Comparison of ENCODE assay signal across 8 cellular contexts in genomic region chr6:158718431-158719126, GRCh38.
A peak's percentile ranks its signal among the peaks of the same experiment; 100 is the strongest.
DNase-seq lines count a peak whose midpoint lies in the region; ATAC-seq and TF ChIP-seq lines count a peak whose summit lies in the region.

No MANE protein-coding gene starts in this region.

- peak; percentile 36 to 48 for DNase-seq in Caco-2
- DNase-seq in T47D (ENCODE audit: low read depth in 1 of 2, low spot score in 1 of 2), result peak; percentile 13 to 51
- no peak for DNase-seq in lung (ENCODE audit: low spot score)
- DNase-seq in mucosa of gallbladder (ENCODE audit: low spot score), result no peak
- no peak for DNase-seq in MV-4-11 (lab: John Stamatoyannopoulos, UW)
- DNase-seq in activated effector memory CD4-positive, alpha-beta T cell treated with Interleukin-2 at 50 U/mL for 16 hours, result no peak

- no peaks in the 10 kb centered on the region for H3K9me3 Mint-ChIP-seq in Caco-2 (ENCODE audit: unreplicated experiment)

- ATAC-seq in lung (ENCODE audit: insufficient read depth, low FRiP score) (no peak), GM18870 (IDR thresholded peaks at IDR 0.05; ENCODE audit: unreplicated experiment) (no peak)

- no peaks in the 10 kb centered on the region for H3K36me3 ChIP-seq in Caco-2 (ENCODE audit: control insufficient read depth, insufficient read depth, low read length)
- H3K36me3 ChIP-seq in lung (ENCODE audit: control insufficient read depth in 2 of 2, insufficient read depth in 2 of 2, low read length in 2 of 2), result peaks cover 0 to 6% of the 10 kb centered on the region in 2 donors

- no peaks in the 10 kb centered on the region for H3K27me3 Mint-ChIP-seq in Caco-2 (ENCODE audit: insufficient read depth, unreplicated experiment)

- peaks cover 7% of the 10 kb centered on the region for H3K4me1 Mint-ChIP-seq in Caco-2 (ENCODE audit: low read depth, unreplicated experiment)

- no peak overlapping the region for H3K27ac ChIP-seq in lung (ENCODE audit: low read depth in 1 of 2, low read length in 1 of 2)

- no peak overlapping the region for H3K4me3 Mint-ChIP-seq in Caco-2 (ENCODE audit: unreplicated experiment)

- H3K4me3 ChIP-seq in Caco-2 (ENCODE audit: low read depth, low read length), result no peak overlapping the region
- H3K4me3 ChIP-seq in lung, result no peak overlapping the region

- no peak overlapping the region for H3K27ac Mint-ChIP-seq in Caco-2 (ENCODE audit: unreplicated experiment)

- intact Hi-C loops in Caco-2 (cut with micrococcal nuclease; ENCODE audit: unreplicated experiment), result no loop called here

- POLR2A ChIA-PET in Caco-2 (lab: Charles Lee), result interaction anchor here (1.0 kb wide), 1 partner anchor 281 kb away, joined by 3 read pairs; the partner anchor contains the start of gene RSPH3

- H3K4me1 ChIP-seq in Caco-2, result peaks cover 28% of the 10 kb centered on the region
- H3K4me1 ChIP-seq in lung (ENCODE audit: control insufficient read depth in 2 of 2, insufficient read depth in 2 of 2, low read length in 2 of 2), result peaks cover 0 to 7% of the 10 kb centered on the region in 2 donors

- H3K27me3 ChIP-seq in Caco-2 (replicated peaks; ENCODE audit: control insufficient read depth, insufficient read depth, low read length) (no peaks in the 10 kb centered on the region), lung (ENCODE audit: control insufficient read depth, insufficient read depth) (no peaks in the 10 kb centered on the region)

- H3K9me3 ChIP-seq in Caco-2, result no peaks in the 10 kb centered on the region
- H3K9me3 ChIP-seq in lung (ENCODE audit: control insufficient read depth in 2 of 2, insufficient read depth in 1 of 2, low read length in 1 of 2), result peaks cover 0 to 1% of the 10 kb centered on the region in 2 donors

- peak; percentile 44 to 45 for TF ChIP-seq CTCF in Caco-2 (IDR thresholded peaks at IDR 0.05; ENCODE audit: insufficient read depth in 1 of 2, low read depth in 1 of 2, low read length in 1 of 2, severe bottlenecking in 1 of 2, unreplicated experiment in 1 of 2)
- TF ChIP-seq CTCF in LNCAP (IDR thresholded peaks at IDR 0.05), result peak; percentile 48
- TF ChIP-seq CTCF in lung (IDR thresholded peaks at IDR 0.05; ENCODE audit: control extremely low read depth, extremely low read depth), result peak; percentile 9

- no peaks in the 10 kb centered on the region for H3K36me3 Mint-ChIP-seq in Caco-2 (ENCODE audit: insufficient read depth, unreplicated experiment)

- in situ Hi-C loops in T47D (cut with HindIII; ENCODE audit: low pct_unique_long_range_greater_than_20kb, low sequenced_read_pairs), result no loop called here

- 79 to 90% methylated on average over 15 of the region's 15 CpGs for WGBS in lung, 2 donors

- CTCF ChIA-PET in Caco-2 (lab: Charles Lee), result interaction anchor here (0.6 to 1.3 kb wide), 6 partner anchors 11 to 452 kb away, joined by 3 to 6 read pairs (median 3); no protein-coding TSS in a partner anchor

- no TSS peak for BruUV-seq in Caco-2 (replicated peaks; lab: Mats Ljungman, UMichigan)

Comparison
In these comparisons a context has a peak if more than half of its experiments do, and no peak if none do; other contexts are left out.
1. DNase-seq: peak in Caco-2 (2 of 2) and T47D (2 of 2); none in lung (single experiment), mucosa of gallbladder (single experiment), MV-4-11 (single experiment) and activated effector memory CD4-positive, alpha-beta T cell treated with Interleukin-2 at 50 U/mL for 16 hours (single experiment).
2. Peak in every context shown above with its lines, with median percentiles within 50 percentile points of each other: CTCF ChIP-seq.